Comparison of ENCODE assay signal across 8 cellular contexts in the genomic region with DNA sequence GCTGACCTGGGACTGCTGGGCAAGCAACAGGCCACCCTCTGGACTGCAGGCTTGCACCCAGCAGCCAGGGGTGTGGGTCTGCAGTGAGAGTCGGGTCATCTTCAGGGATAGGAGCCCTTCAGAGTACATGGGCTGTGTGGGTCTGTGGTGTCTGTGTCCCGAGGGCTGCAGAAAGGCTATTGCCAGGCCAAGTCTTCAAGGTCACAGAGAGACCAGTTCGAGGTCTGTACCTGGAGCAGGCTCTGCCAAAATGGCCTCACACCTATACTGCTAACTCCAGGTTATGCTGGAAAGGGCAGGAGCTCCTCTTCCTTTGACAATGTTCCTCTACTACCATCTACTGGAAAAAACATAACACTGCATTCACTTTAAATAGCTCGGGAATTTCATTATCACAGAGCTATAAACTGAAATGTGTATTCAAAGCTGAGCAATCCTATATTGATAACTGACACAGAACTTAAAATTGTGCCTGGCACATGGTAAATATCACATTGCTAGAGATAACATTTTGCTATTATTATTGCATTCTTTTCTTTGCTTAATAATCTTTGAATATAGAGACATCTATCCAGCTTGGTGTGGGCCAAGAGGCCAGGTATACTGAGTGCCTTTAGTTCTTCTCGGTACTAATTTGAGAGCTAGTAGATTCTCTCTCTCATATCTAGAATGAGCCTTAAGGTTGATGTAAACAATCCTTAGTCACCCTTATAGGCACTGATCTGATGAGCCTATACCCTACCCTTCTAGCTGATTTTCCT. TPM values are rescaled to one million over a fixed set of nuclear protein-coding genes. Genes with fewer than 3 reads are reported as not detected.
A peak's percentile ranks its signal among the peaks of the same experiment; 100 is the strongest.
DNase-seq lines count a peak whose midpoint lies in the region; ATAC-seq and TF ChIP-seq lines count a peak whose summit lies in the region.

No MANE protein-coding gene starts in this region.

- H3K36me3 ChIP-seq in HCT116 (ENCODE audit: control insufficient read depth in 1 of 2, insufficient read depth in 2 of 2, low read length in 2 of 2) (no peaks in the 10 kb centered on the region), right atrium auricular region (no peaks in the 10 kb centered on the region), spleen (no peaks in the 10 kb centered on the region)

- H3K4me1 ChIP-seq in HCT116 (ENCODE audit: control insufficient read depth in 1 of 2, insufficient read depth in 2 of 2, low read length in 2 of 2) (no peaks in the 10 kb centered on the region), right atrium auricular region (no peaks in the 10 kb centered on the region), spleen (no peaks in the 10 kb centered on the region)

- no peaks in the 10 kb centered on the region for H4K20me1 ChIP-seq in HCT116 (ENCODE audit: insufficient read depth)

- H3K36me3 Mint-ChIP-seq in activated CD8-positive, alpha-beta T cell treated with anti-CD3 and anti-CD28 coated beads for 36 hours (ENCODE audit: low read depth): no peaks in the 10 kb centered on the region

- peak; percentile 83 for TF ChIP-seq RAD21 in HCT116 (IDR thresholded peaks at IDR 0.05; ENCODE audit: low read depth)

- no peaks in the 10 kb centered on the region for H3K9me2 ChIP-seq in HCT116 (ENCODE audit: insufficient read depth)

- H3K4me2 ChIP-seq in HCT116 (ENCODE audit: low read length): no peak overlapping the region

- H3K4me3 ChIP-seq in HCT116 (replicated peaks in 1 of 2; ENCODE audit: low read depth in 1 of 2, low read length in 2 of 2) (no peak overlapping the region), right atrium auricular region (no peak overlapping the region), spleen (no peak overlapping the region)

- peaks cover under 1% of the 10 kb centered on the region for H3K9me3 Mint-ChIP-seq in activated CD8-positive, alpha-beta T cell treated with anti-CD3 and anti-CD28 coated beads for 36 hours

- no peaks in the 10 kb centered on the region for H3K4me1 Mint-ChIP-seq in activated CD8-positive, alpha-beta T cell treated with anti-CD3 and anti-CD28 coated beads for 36 hours (ENCODE audit: low read depth)

- no peak overlapping the region for H3K4me3 Mint-ChIP-seq in activated CD8-positive, alpha-beta T cell treated with anti-CD3 and anti-CD28 coated beads for 36 hours

- no peak overlapping the region for H3K9ac ChIP-seq in HCT116 (ENCODE audit: low read length)

- H3K27ac ChIP-seq in HCT116 (ENCODE audit: low read depth, low read length): no peak overlapping the region
- H3K27ac ChIP-seq in right atrium auricular region: no peak overlapping the region
- H3K27ac ChIP-seq in spleen: no peak overlapping the region

- no TSS peak for BruUV-seq in HCT116 (replicated peaks; lab: Mats Ljungman, UMichigan)

- H3K79me2 ChIP-seq in HCT116 (ENCODE audit: insufficient read depth, low read length): no peaks in the 10 kb centered on the region

- 34 to 53% (median 45%) methylated on average over 5 of the region's 5 CpGs for WGBS in spleen, 5 donors

- H3K27me3 ChIP-seq in HCT116 (ENCODE audit: insufficient read depth, low read length): no peaks in the 10 kb centered on the region
- no peaks in the 10 kb centered on the region for H3K27me3 ChIP-seq in right atrium auricular region
- no peaks in the 10 kb centered on the region for H3K27me3 ChIP-seq in spleen (replicated peaks in 1 of 7)

- peak; percentile 92 for ATAC-seq in HCT116
- peak; percentile 77 for ATAC-seq in activated CD8-positive, alpha-beta T cell treated with anti-CD3 and anti-CD28 coated beads for 36 hours
- ATAC-seq in GM18520 (IDR thresholded peaks at IDR 0.05; ENCODE audit: unreplicated experiment): no peak

- H2AFZ ChIP-seq in HCT116 (ENCODE audit: low read depth, low read length, poor library complexity, severe bottlenecking): no peak overlapping the region

- no peak for TF ChIP-seq POLR2A in HCT116 (IDR thresholded peaks at IDR 0.05; ENCODE audit: borderline replicate concordance, extremely low read depth, insufficient read depth, insufficient read length)
- no peak for TF ChIP-seq POLR2A in spleen (IDR thresholded peaks at IDR 0.05)

- H3K27me3 Mint-ChIP-seq in activated CD8-positive, alpha-beta T cell treated with anti-CD3 and anti-CD28 coated beads for 36 hours: peaks cover 10% of the 10 kb centered on the region

- RAD21 ChIA-PET in HCT116 (lab: Charles Lee; ENCODE audit: low non-redundant PET in 1 of 2, low total read pairs in 2 of 2, uncharacterized antibody in 2 of 2, unreplicated experiment in 2 of 2): interaction anchor here (0.8 to 1.1 kb wide), 3 partner anchors 281 to 414 kb away, joined by 3 read pairs; no protein-coding TSS in a partner anchor

- TF ChIP-seq CTCF in HCT116 (IDR thresholded peaks at IDR 0.05 in 2 of 3, conservative IDR thresholded peaks at IDR 0.05 in 1 of 3; ENCODE audit: borderline replicate concordance in 1 of 3, insufficient read depth in 1 of 3, low read depth in 2 of 3, low read length in 2 of 3) (peak; percentile 61 to 71 (median 67)), right atrium auricular region (IDR thresholded peaks at IDR 0.05) (peak; percentile 38 to 79), spleen (IDR thresholded peaks at IDR 0.05 in 8 of 11, conservative IDR thresholded peaks at IDR 0.05 in 3 of 11) (peak; percentile 11 to 60 (median 49))
- TF ChIP-seq CTCF in activated CD8-positive, alpha-beta T cell treated with anti-CD3 and anti-CD28 coated beads for 36 hours (IDR thresholded peaks at IDR 0.05): peak; percentile 68

- H3K9me3 ChIP-seq in HCT116 (ENCODE audit: control insufficient read depth in 1 of 2, insufficient read depth in 1 of 2, low read depth in 1 of 2, low read length in 2 of 2) (no peaks in the 10 kb centered on the region), right atrium auricular region (no peaks in the 10 kb centered on the region), spleen (no peaks in the 10 kb centered on the region)

- POLR2A ChIA-PET in HCT116 (lab: Charles Lee): interaction anchor here (0.8 kb wide), 1 partner anchor 71 kb away, joined by 3 read pairs; no protein-coding TSS in a partner anchor
- POLR2A ChIA-PET in activated CD8-positive, alpha-beta T cell treated with anti-CD3 and anti-CD28 coated beads for 36 hours (lab: Charles Lee): interaction anchor here (0.6 kb wide), 1 partner anchor 407 kb away, joined by 3 read pairs; no protein-coding TSS in a partner anchor

- intact Hi-C loops in HCT116 (cut with micrococcal nuclease): loop anchor here (1.0 to 10.0 kb wide), 4 partner anchors 278 to 805 kb away; a partner anchor contains a TSS
- intact Hi-C loops in activated CD8-positive, alpha-beta T cell treated with anti-CD3 and anti-CD28 coated beads for 36 hours (cut with micrococcal nuclease): loop anchor here (5.0 kb wide), 2 partner anchors 275 to 410 kb away; no protein-coding TSS in a partner anchor
- intact Hi-C loops in spleen (cut with DNase I; ENCODE audit: low total_unique reads): loop anchor here (5.0 kb wide), 1 partner anchor 405 kb away; no protein-coding TSS in a partner anchor

- DNase-seq in GM03348 (ENCODE audit: low spot score) (peak; percentile 75), HCT116 (ENCODE audit: low read depth, low spot score) (peak; percentile 31), NCI-H2081 (lab: John Stamatoyannopoulos, UW) (peak; percentile 59 to 72), right atrium auricular region (ENCODE audit: low spot score) (no peak), spleen (no peak)
- no peak for DNase-seq in activated CD8-positive, alpha-beta T cell treated with anti-CD3 and anti-CD28 coated beads for 36 hours
- DNase-seq in stimulated activated CD4-positive, alpha-beta T cell treated with anti-CD3 and anti-CD28 coated beads, Interleukin-4, amount 100 ng/mL, for 1 hour: no peak

- CTCF ChIA-PET in HCT116 (lab: Charles Lee): interaction anchor here (0.6 to 1.5 kb wide), 37 partner anchors 9 to 1224 kb away, joined by 3 to 35 read pairs (median 3); no protein-coding TSS in a partner anchor
- CTCF ChIA-PET in activated CD8-positive, alpha-beta T cell treated with anti-CD3 and anti-CD28 coated beads for 36 hours (lab: Charles Lee): interaction anchor here (0.5 to 3.9 kb wide), 31 partner anchors 8 to 631 kb away, joined by 3 to 47 read pairs (median 3); a partner anchor contains a TSS

- no peak overlapping the region for H3K27ac Mint-ChIP-seq in activated CD8-positive, alpha-beta T cell treated with anti-CD3 and anti-CD28 coated beads for 36 hours

TF ChIP-seq in HCT116, 20 proteins besides CTCF, POLR2A, EP300 and RAD21:
- TF ChIP-seq EGR1 (IDR thresholded peaks at IDR 0.05; ENCODE audit: low read depth) (no peak), YY1 (IDR thresholded peaks at IDR 0.05; ENCODE audit: extremely low read depth, insufficient replicate concordance, low read depth, low read length) (no peak), CBX3 (IDR thresholded peaks at IDR 0.05; ENCODE audit: low read depth) (0 out of 2 replicates have a peak, but pooled peaks have one; percentile 25)
- TF ChIP-seq, protein P1, sequence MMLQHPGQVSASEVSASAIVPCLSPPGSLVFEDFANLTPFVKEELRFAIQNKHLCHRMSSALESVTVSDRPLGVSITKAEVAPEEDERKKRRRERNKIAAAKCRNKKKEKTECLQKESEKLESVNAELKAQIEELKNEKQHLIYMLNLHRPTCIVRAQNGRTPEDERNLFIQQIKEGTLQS (IDR thresholded peaks at IDR 0.05): no peak

RNA-seq across cellular contexts. Expression of a gene that starts 6.9 kb away (rescaled TPM):
- total RNA-seq in HCT116 (2021; ENCODE audit: unreplicated experiment) (33.2 TPM), right atrium auricular region (1 to 10 TPM; 5.8 to 7.7 TPM), spleen (1 to 10 TPM; 1.9 to 6.4 (median 5.3) TPM)
- polyA plus RNA-seq in HCT116 (2012): 5.4 and 9.9 TPM in 2 replicates
- 1 to 10 TPM; 1.8 to 2.3 TPM for total RNA-seq in activated CD8-positive, alpha-beta T cell treated with anti-CD3 and anti-CD28 coated beads for 36 hours
- 1 to 10 TPM in 1 of 3 donors, under 1 TPM in 2; 0.70 to 1.3 (median 0.88) TPM for polyA plus RNA-seq in spleen

Comparison
In these comparisons a context has a peak if more than half of its experiments do, and no peak if none do; other contexts are left out.
1. DNase-seq: peak in GM03348 (single experiment), HCT116 (single experiment) and NCI-H2081 (2 of 2); none in activated CD8-positive, alpha-beta T cell treated with anti-CD3 and anti-CD28 coated beads for 36 hours (single experiment), right atrium auricular region (single experiment), spleen (single experiment) and stimulated activated CD4-positive, alpha-beta T cell treated with anti-CD3 and anti-CD28 coated beads, Interleukin-4, amount 100 ng/mL, for 1 hour (single experiment).
2. Peak in every context shown above with its lines, with median percentiles within 50 percentile points of each other: CTCF ChIP-seq.